Comparison of ENCODE assay signal across 1 cellular context in genomic region chr2:126643972-126644371, GRCh38.
TF ChIP-seq lines count a peak whose summit lies in the region.

No MANE protein-coding gene starts in this region.

TF ChIP-seq in K562, 482 proteins besides CTCF, POLR2A, EP300 and RAD21:
- TF ChIP-seq TARDBP (IDR thresholded peaks at IDR 0.05) (no peak), ARID1B (IDR thresholded peaks at IDR 0.05) (no peak), SMARCB1 (IDR thresholded peaks at IDR 0.05; ENCODE audit: insufficient read length, low read depth) (no peak), ZBTB11 (CRISPR knock-in tag; IDR thresholded peaks at IDR 0.05) (0 out of 6 replicates have a peak, but pooled peaks of 1 of the 3 experiments have one; percentile 2), ZNF740 (CRISPR knock-in tag; IDR thresholded peaks at IDR 0.05) (no peak), ZNF740 (tag; IDR thresholded peaks at IDR 0.05) (peak in 1 of 2 experiments; percentile 59; a peak in 1 of 4 replicates), ZBTB9 (CRISPR knock-in tag; IDR thresholded peaks at IDR 0.05) (no peak)
TF ChIP-seq in K562: peak in this region for 2.
